Comparison of ENCODE assay signal across 25 cellular contexts in the genomic region with DNA sequence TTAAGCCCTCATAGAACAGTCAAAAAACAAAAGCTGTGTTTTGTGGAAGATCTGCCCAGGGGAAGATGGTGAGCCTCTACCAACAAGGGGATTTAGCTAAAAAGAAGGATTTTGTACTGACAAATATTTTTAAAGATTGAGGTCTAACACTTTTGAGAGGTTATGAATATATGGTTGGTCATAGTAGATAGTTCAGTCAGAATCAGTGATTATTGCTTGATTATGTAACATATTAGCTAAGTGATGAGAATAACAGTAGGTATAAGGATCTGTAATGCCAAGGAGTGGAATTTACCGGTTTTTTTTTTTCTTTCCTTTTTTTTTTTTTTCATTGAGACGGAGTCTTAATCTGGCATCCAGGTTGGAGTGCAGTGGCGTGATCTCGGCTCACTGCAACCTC.
"Had no signal": no experiment of that assay in that cellular context is flagged by ENCODE, and none has a peak within 500 bp of the region (broad histone marks: within the 10 kb centered on the region; RNA-seq: fewer than 3 reads in every experiment).

No MANE protein-coding gene starts in this region.

- ATAC-seq: gastrocnemius medialis; left ventricle myocardium superior; sciatic nerve; stimulated activated memory B cell treated with anti-CD40 and anti-IgM and Interleukin-4, amounts not matched to agents 10 μg/mL and 1 μg/mL and 100 μg/mL, for 72 hours had no signal

- H3K9me3 Mint-ChIP-seq: activated CD4-positive, alpha-beta memory T cell treated with anti-CD3 and anti-CD28 coated beads for 36 hours; activated naive CD4-positive, alpha-beta T cell treated with anti-CD3 and anti-CD28 coated beads, Interleukin-2, amount 10 ng/mL, durations not matched to agents 7 days and 5 days; central memory CD8-positive, alpha-beta T cell; neural progenitor cell; stimulated activated memory B cell treated with anti-CD40 and anti-IgM and Interleukin-4, amounts not matched to agents 10 μg/mL and 1 μg/mL and 100 μg/mL, for 72 hours; T-helper 2 cell treated with Interferon-gamma antibody and Interleukin-4, amounts not matched to agents 5 μg/mL and 100 μg/mL, for 36 hours had no signal

- H3K4me3 Mint-ChIP-seq: activated CD4-positive, alpha-beta memory T cell treated with anti-CD3 and anti-CD28 coated beads for 36 hours; activated naive CD4-positive, alpha-beta T cell treated with anti-CD3 and anti-CD28 coated beads, Interleukin-2, amount 10 ng/mL, durations not matched to agents 7 days and 5 days; central memory CD8-positive, alpha-beta T cell; neural progenitor cell; stimulated activated memory B cell treated with anti-CD40 and anti-IgM and Interleukin-4, amounts not matched to agents 10 μg/mL and 1 μg/mL and 100 μg/mL, for 72 hours; T-helper 2 cell treated with Interferon-gamma antibody and Interleukin-4, amounts not matched to agents 5 μg/mL and 100 μg/mL, for 36 hours had no signal

- H3K27ac ChIP-seq: breast epithelium, coronary artery, esophagus squamous epithelium, gastrocnemius medialis, neural progenitor cell, transverse colon, uterus, WERI-Rb-1 had no signal

- H3K4me3 ChIP-seq: breast epithelium, coronary artery, esophagus squamous epithelium, gastrocnemius medialis, neural progenitor cell, smooth muscle cell, transverse colon, uterus had no signal

- H3K36me3 ChIP-seq: breast epithelium, uterus had no signal

- FAIRE-seq: TTC549 had no signal

- H3K27me3 Mint-ChIP-seq: activated CD4-positive, alpha-beta memory T cell treated with anti-CD3 and anti-CD28 coated beads for 36 hours; activated naive CD4-positive, alpha-beta T cell treated with anti-CD3 and anti-CD28 coated beads, Interleukin-2, amount 10 ng/mL, durations not matched to agents 7 days and 5 days; central memory CD8-positive, alpha-beta T cell; stimulated activated memory B cell treated with anti-CD40 and anti-IgM and Interleukin-4, amounts not matched to agents 10 μg/mL and 1 μg/mL and 100 μg/mL, for 72 hours had no signal

- H3K27ac Mint-ChIP-seq: activated CD4-positive, alpha-beta memory T cell treated with anti-CD3 and anti-CD28 coated beads for 36 hours; activated naive CD4-positive, alpha-beta T cell treated with anti-CD3 and anti-CD28 coated beads, Interleukin-2, amount 10 ng/mL, durations not matched to agents 7 days and 5 days; neural progenitor cell; T-helper 2 cell treated with Interferon-gamma antibody and Interleukin-4, amounts not matched to agents 5 μg/mL and 100 μg/mL, for 36 hours had no signal

- H3K9me3 ChIP-seq: breast epithelium, esophagus squamous epithelium, gastrocnemius medialis, SK-N-SH, transverse colon, uterus had no signal

- H3K4me1 ChIP-seq: breast epithelium, uterus had no signal

- DNase-seq: activated CD4-positive, alpha-beta memory T cell treated with anti-CD3 and anti-CD28 coated beads for 36 hours; activated effector memory CD4-positive, alpha-beta T cell treated with anti-CD3 and anti-CD28 coated beads, Interleukin-2, amount 50 U/mL, for 16 hours; activated naive CD4-positive, alpha-beta T cell treated with anti-CD3 and anti-CD28 coated beads, Interleukin-2, amount 10 ng/mL, durations not matched to agents 7 days and 5 days; activated T-cell treated with anti-CD3 and anti-CD28 coated beads, Interleukin-2, amount 50 U/mL, for 1 hour; amniotic stem cell; esophagus squamous epithelium; gastrocnemius medialis; hippocampal formation; left ventricle myocardium superior; mammary epithelial cell; posterior cingulate gyrus; SK-N-SH; stimulated activated CD4-positive, alpha-beta T cell treated with anti-CD3 and anti-CD28 coated beads, Interleukin-15, amount 100 ng/mL, for 24 hours; transverse colon; uterus; WERI-Rb-1 had no signal
